In the genomic region with DNA sequence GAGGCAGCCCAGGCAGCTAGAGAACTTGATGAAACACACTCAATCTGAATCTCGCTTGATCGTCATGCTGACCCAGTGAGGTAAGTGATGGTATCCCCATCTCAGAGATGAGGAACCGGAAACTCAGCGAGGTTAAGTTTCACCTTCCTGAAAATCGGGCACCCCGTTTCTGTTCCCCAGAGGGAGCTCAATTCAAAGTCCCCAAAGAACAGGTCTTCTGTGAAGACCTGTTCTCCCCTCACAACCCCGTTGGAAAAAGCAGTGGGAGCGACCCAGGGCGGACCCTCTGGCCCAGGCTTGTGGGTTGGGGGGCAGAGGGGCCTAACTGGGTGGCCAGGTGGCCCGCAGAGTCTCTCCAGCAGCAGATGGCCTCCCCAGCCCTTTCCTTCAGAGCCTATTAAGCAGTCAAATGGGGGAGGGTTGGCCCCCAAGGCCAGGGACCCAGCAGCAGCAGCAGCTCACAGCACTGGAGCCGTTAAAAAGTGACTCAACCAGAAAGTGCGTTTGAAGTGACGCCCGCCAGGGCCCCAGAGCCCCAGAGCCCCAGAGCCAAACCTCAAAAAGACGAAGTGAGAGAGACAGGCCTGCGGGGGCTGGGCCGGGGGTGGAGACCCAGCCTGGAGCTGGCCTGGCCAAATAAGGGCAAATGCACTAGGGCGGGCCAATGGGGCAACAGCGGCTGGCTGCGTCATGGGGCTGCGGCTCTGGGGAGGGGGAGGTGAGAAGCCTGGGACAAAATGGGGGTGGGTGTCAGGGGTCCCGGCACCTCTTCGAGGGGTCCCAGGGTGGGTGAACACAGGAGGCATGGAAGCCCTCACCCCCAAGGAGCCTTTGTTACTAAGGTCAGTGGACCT, we compare ENCODE assay signal across 8 cellular contexts. TPM values are rescaled to one million over a fixed set of nuclear protein-coding genes. Genes with fewer than 3 reads are reported as not detected.
A peak's percentile ranks its signal among the peaks of the same experiment; 100 is the strongest.
DNase-seq lines count a peak whose midpoint lies in the region; ATAC-seq lines count a peak whose summit lies in the region.

No MANE protein-coding gene starts in this region.

- no peaks in the 10 kb centered on the region for H3K27me3 Mint-ChIP-seq in activated naive CD4-positive, alpha-beta T cell treated with anti-CD3 and anti-CD28 coated beads, Interleukin-2, amount 50 U/mL, for 24 hours

- WGBS in right cardiac atrium = 27% methylated on average over 23 of the region's 23 CpGs

- no peaks in the 10 kb centered on the region for H3K36me3 ChIP-seq in SJCRH30
- H3K36me3 ChIP-seq in skeletal muscle tissue (ENCODE audit: control insufficient read depth in 3 of 3, insufficient read depth in 3 of 3, low read length in 3 of 3) = peaks cover 0 to 2% (median 2%) of the 10 kb centered on the region in 3 donors

- H3K4me1 ChIP-seq in SJCRH30 (peaks cover 6% of the 10 kb centered on the region; the same call in 1 of the 2 replicates), right cardiac atrium (ENCODE audit: control insufficient read depth, insufficient read depth, low read length) (no peaks in the 10 kb centered on the region), skeletal muscle tissue (ENCODE audit: control insufficient read depth in 3 of 3, insufficient read depth in 3 of 3, low read length in 3 of 3) (peaks cover 13 to 19% (median 14%) of the 10 kb centered on the region in 3 donors)

- H3K27me3 ChIP-seq in SJCRH30 (no peaks in the 10 kb centered on the region), right cardiac atrium (ENCODE audit: control insufficient read depth, insufficient read depth) (no peaks in the 10 kb centered on the region), skeletal muscle tissue (ENCODE audit: control insufficient read depth in 3 of 3, insufficient read depth in 3 of 3, low read length in 3 of 3) (peaks cover 5 to 36% (median 10%) of the 10 kb centered on the region in 3 donors)

- peak overlapping the region in 1 of 3 donors; percentile 40 for H3K9ac ChIP-seq in skeletal muscle tissue (ENCODE audit: low read depth in 1 of 3, low read length in 3 of 3)

- no peaks in the 10 kb centered on the region for H3K9me3 Mint-ChIP-seq in activated naive CD4-positive, alpha-beta T cell treated with anti-CD3 and anti-CD28 coated beads, Interleukin-2, amount 50 U/mL, for 24 hours

- H3K4me3 Mint-ChIP-seq in activated naive CD4-positive, alpha-beta T cell treated with anti-CD3 and anti-CD28 coated beads, Interleukin-2, amount 50 U/mL, for 24 hours = peak overlapping the region; percentile 89

- DNase-seq in SJCRH30 = peak; percentile 19 to 34
- peak; percentile 85 to 92 (median 92) for DNase-seq in right cardiac atrium
- DNase-seq in NCI-H187 (lab: John Stamatoyannopoulos, UW) = no peak
- no peak for DNase-seq in DMS53 (lab: John Stamatoyannopoulos, UW)

- intact Hi-C loops in right cardiac atrium (cut with DNase I) = no loop called here

- ATAC-seq in GM18870 (IDR thresholded peaks at IDR 0.05; ENCODE audit: unreplicated experiment) = peak; percentile 56
- ATAC-seq in HG03064 (IDR thresholded peaks at IDR 0.05; ENCODE audit: low read depth, unreplicated experiment) = peak; percentile 45
- peak; percentile 86 to 88 for ATAC-seq in right cardiac atrium

- H3K9me3 ChIP-seq in SJCRH30 (replicated peaks) (no peaks in the 10 kb centered on the region), right cardiac atrium (ENCODE audit: control insufficient read depth, low read length) (no peaks in the 10 kb centered on the region), skeletal muscle tissue (ENCODE audit: control insufficient read depth in 3 of 3, low read length in 3 of 3) (no peaks in the 10 kb centered on the region)

- peaks cover 65% of the 10 kb centered on the region for H3K4me1 Mint-ChIP-seq in activated naive CD4-positive, alpha-beta T cell treated with anti-CD3 and anti-CD28 coated beads, Interleukin-2, amount 50 U/mL, for 24 hours

- H3K4me3 ChIP-seq in SJCRH30 (no peak overlapping the region), right cardiac atrium (ENCODE audit: low read length) (no peak overlapping the region), skeletal muscle tissue (ENCODE audit: low read length in 3 of 3) (peak overlapping the region in 1 of 3 donors; percentile 31)

- H3K27ac ChIP-seq in SJCRH30 (no peak overlapping the region), right cardiac atrium (ENCODE audit: low read length) (peak overlapping the region; percentile 49), skeletal muscle tissue (ENCODE audit: low read depth, low read length) (peak overlapping the region; percentile 83)

- H3K27ac Mint-ChIP-seq in activated naive CD4-positive, alpha-beta T cell treated with anti-CD3 and anti-CD28 coated beads, Interleukin-2, amount 50 U/mL, for 24 hours = peak overlapping the region; percentile 98

- peaks cover 11% of the 10 kb centered on the region for H3K36me3 Mint-ChIP-seq in activated naive CD4-positive, alpha-beta T cell treated with anti-CD3 and anti-CD28 coated beads, Interleukin-2, amount 50 U/mL, for 24 hours

RNA-seq across cellular contexts. Expression of gene TSPOAP1, which starts 9.2 kb away (rescaled TPM):
- 0.53 and 0.58 TPM in 2 replicates for total RNA-seq in SJCRH30 (2014; rRNA removed; shearing (Covaris generic))
- 10 to 100 TPM in 3 of 4 donors, 1 to 10 TPM in 1; 7.0 to 21.5 (median 19.2) TPM for total RNA-seq in right cardiac atrium
- 13.0 TPM for polyA plus RNA-seq in right cardiac atrium
- 1.0 TPM for total RNA-seq in skeletal muscle tissue

RNA-seq across cellular contexts. Expression of gene SUPT4H1, which starts 14.2 kb away (rescaled TPM):
- total RNA-seq in SJCRH30 (2014; rRNA removed; shearing (Covaris generic)) = 61.2 and 61.3 TPM in 2 replicates
- total RNA-seq in right cardiac atrium (10 to 100 TPM; 51.9 to 65.6 (median 61.6) TPM), skeletal muscle tissue (62.6 TPM)
- 69.3 TPM for polyA plus RNA-seq in right cardiac atrium

RNA-seq across cellular contexts. Expression of gene MPO, which starts 57.1 kb away (rescaled TPM):
- 5.2 and 6.4 TPM in 2 replicates for total RNA-seq in SJCRH30 (2014; rRNA removed; shearing (Covaris generic))
- under 1 TPM; 0.06 to 0.50 (median 0.23) TPM for total RNA-seq in right cardiac atrium
- polyA plus RNA-seq in right cardiac atrium = 0.07 TPM
- 14.1 TPM for total RNA-seq in skeletal muscle tissue

Comparison
In these comparisons a context has a peak if more than half of its experiments do, and no peak if none do; other contexts are left out.
1. DNase-seq: peak in SJCRH30 (2 of 2) and right cardiac atrium (3 of 3); none in NCI-H187 (0 of 2) and DMS53 (single experiment).
2. Peak in every context shown above with its lines, with median percentiles within 50 percentile points of each other: ATAC-seq.